In the genomic region with DNA sequence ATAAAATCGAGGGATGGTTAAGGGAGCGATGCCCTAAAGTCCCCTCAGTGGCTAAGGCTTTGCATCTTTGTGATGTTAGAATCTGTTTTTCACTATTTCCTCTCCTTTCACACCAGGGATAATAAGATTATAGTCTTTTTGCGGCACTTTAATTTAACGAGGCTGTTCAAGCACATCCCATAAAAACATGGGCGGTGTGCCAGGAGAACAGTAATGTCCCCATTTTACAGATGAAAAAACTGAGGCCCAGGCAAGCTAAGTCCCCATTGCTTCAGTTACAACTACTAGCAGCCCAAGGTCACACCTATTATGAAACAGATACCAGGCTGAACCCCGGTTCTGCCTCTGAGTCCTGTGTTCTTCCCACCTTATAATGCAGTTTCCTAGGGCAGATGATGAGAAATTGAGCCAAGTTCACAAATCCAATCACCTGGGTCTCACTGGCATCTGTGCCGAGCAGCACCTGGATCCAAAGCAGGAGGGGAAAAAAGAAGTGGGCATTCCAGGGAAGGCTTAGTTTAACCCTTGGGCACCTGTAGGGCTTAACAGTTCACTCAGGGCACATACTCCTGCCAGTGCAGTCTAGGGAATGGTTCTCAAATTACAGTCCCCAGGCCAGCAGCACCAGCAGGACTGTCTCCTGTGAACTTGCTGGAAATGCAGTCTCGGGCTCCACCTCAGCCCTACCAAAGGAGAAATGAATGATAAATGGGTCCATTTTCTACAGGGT, we compare ENCODE assay signal across 22 cellular contexts.
DNase-seq lines count a peak whose midpoint lies in the region; ATAC-seq and TF ChIP-seq lines count a peak whose summit lies in the region.
"Had no signal": no experiment of that assay in that cellular context is flagged by ENCODE, and none has a peak within 500 bp of the region (broad histone marks: within the 10 kb centered on the region; RNA-seq: fewer than 3 reads in every experiment).

No MANE protein-coding gene starts in this region.

- H3K9me3 Mint-ChIP-seq in WTC11 (peaks cover 7% of the 10 kb centered on the region), mesothelial cell of epicardium (peaks cover 4% of the 10 kb centered on the region)
- no peaks in the 10 kb centered on the region for H3K9me3 Mint-ChIP-seq in stimulated activated effector memory CD8-positive, alpha-beta T cell treated with anti-CD3 and anti-CD28 coated beads, Interleukin-12 subunit alpha, Interleukin-12 subunit beta, amount 100 ng/mL, for 72 hours
- H3K9me3 Mint-ChIP-seq: activated naive CD4-positive, alpha-beta T cell treated with anti-CD3 and anti-CD28 coated beads, Interleukin-2, amount 50 U/mL, for 24 hours; activated T-helper 1 cell treated with anti-CD3 and anti-CD28 coated beads, Interleukin-12 subunit alpha, Interleukin-12 subunit beta, Interleukin-2, Interleukin-4 antibody, amounts not matched to agents 30 ng/mL and 10 ng/mL and 1 ng/mL, durations not matched to agents 14 hours and 24 hours and 36 hours; CD8-positive, alpha-beta T cell had no signal

- DNase-seq in COLO668 (lab: John Stamatoyannopoulos, UW; ENCODE audit: unreplicated experiment), result peak; percentile 23
- peak; percentile 52 for DNase-seq in H7
- DNase-seq in WTC11 (ENCODE audit: low spot score), result no peak
- DNase-seq in mesothelial cell of epicardium (ENCODE audit: low spot score in 2 of 2, unreplicated experiment in 2 of 2), result no peak
- no peak for DNase-seq in NOMO-1 treated with DMSO at 0.1 percent for 48 hours (lab: John Stamatoyannopoulos, UW; ENCODE audit: unreplicated experiment)
- no peak for DNase-seq in stimulated activated effector memory CD8-positive, alpha-beta T cell treated with anti-CD3 and anti-CD28 coated beads, Interleukin-12 subunit alpha, Interleukin-12 subunit beta, amount 100 ng/mL, for 72 hours (ENCODE audit: low spot score in 2 of 2)
- DNase-seq: AML-193; CD8-positive, alpha-beta T cell; cortex of kidney; DMS53; esophagus squamous epithelium; GOT3; NCI-H2081; NCI-H524 treated with DMSO at 0.1 percent for 48 hours; upper lobe of right lung had no signal

- no peak for TF ChIP-seq CTCF in WTC11 (IDR thresholded peaks at IDR 0.05)
- no peak for TF ChIP-seq CTCF in mesothelial cell of epicardium (IDR thresholded peaks at IDR 0.05; ENCODE audit: unreplicated experiment)

- H3K27ac Mint-ChIP-seq in WTC11, result peak overlapping the region; percentile 89
- H3K27ac Mint-ChIP-seq in mesothelial cell of epicardium, result peak overlapping the region; percentile 67
- H3K27ac Mint-ChIP-seq in stimulated activated effector memory CD8-positive, alpha-beta T cell treated with anti-CD3 and anti-CD28 coated beads, Interleukin-12 subunit alpha, Interleukin-12 subunit beta, amount 100 ng/mL, for 72 hours, result no peak overlapping the region
- H3K27ac Mint-ChIP-seq: activated naive CD4-positive, alpha-beta T cell treated with anti-CD3 and anti-CD28 coated beads, Interleukin-2, amount 50 U/mL, for 24 hours; activated T-helper 1 cell treated with anti-CD3 and anti-CD28 coated beads, Interleukin-12 subunit alpha, Interleukin-12 subunit beta, Interleukin-2, Interleukin-4 antibody, amounts not matched to agents 30 ng/mL and 10 ng/mL and 1 ng/mL, durations not matched to agents 14 hours and 24 hours and 36 hours; CD8-positive, alpha-beta T cell had no signal

- H3K36me3 ChIP-seq in H7 (replicated peaks; ENCODE audit: control insufficient read depth, insufficient read depth, low read length), result no peaks in the 10 kb centered on the region
- H3K36me3 ChIP-seq: esophagus squamous epithelium, gastroesophageal sphincter, prostate gland, upper lobe of right lung had no signal

- H3K4me3 ChIP-seq in H7 (ENCODE audit: insufficient read depth, low read depth, low read length), result no peak overlapping the region
- H3K4me3 ChIP-seq: esophagus squamous epithelium, gastroesophageal sphincter, prostate gland, skin epidermis, upper lobe of right lung had no signal

- H3K4me3 Mint-ChIP-seq in WTC11, result peak overlapping the region; percentile 42
- H3K4me3 Mint-ChIP-seq in mesothelial cell of epicardium, result no peak overlapping the region
- H3K4me3 Mint-ChIP-seq in stimulated activated effector memory CD8-positive, alpha-beta T cell treated with anti-CD3 and anti-CD28 coated beads, Interleukin-12 subunit alpha, Interleukin-12 subunit beta, amount 100 ng/mL, for 72 hours, result no peak overlapping the region
- H3K4me3 Mint-ChIP-seq: activated naive CD4-positive, alpha-beta T cell treated with anti-CD3 and anti-CD28 coated beads, Interleukin-2, amount 50 U/mL, for 24 hours; activated T-helper 1 cell treated with anti-CD3 and anti-CD28 coated beads, Interleukin-12 subunit alpha, Interleukin-12 subunit beta, Interleukin-2, Interleukin-4 antibody, amounts not matched to agents 30 ng/mL and 10 ng/mL and 1 ng/mL, durations not matched to agents 14 hours and 24 hours and 36 hours; CD8-positive, alpha-beta T cell had no signal

- no peaks in the 10 kb centered on the region for H3K27me3 ChIP-seq in H7 (ENCODE audit: control insufficient read depth, insufficient read depth, low read length)

- CTCF ChIA-PET in WTC11 (lab: Charles Lee), result interaction anchor here (2.3 kb wide), 1 partner anchor 34 kb away, joined by 8 read pairs; no protein-coding TSS in a partner anchor

- ATAC-seq in WTC11 (peak; percentile 44), GM18867 (IDR thresholded peaks at IDR 0.05; ENCODE audit: unreplicated experiment) (no peak), HG03439 (IDR thresholded peaks at IDR 0.05; ENCODE audit: unreplicated experiment) (no peak)
- ATAC-seq in stimulated activated effector memory CD8-positive, alpha-beta T cell treated with anti-CD3 and anti-CD28 coated beads, Interleukin-12 subunit alpha, Interleukin-12 subunit beta, amount 100 ng/mL, for 72 hours, result no peak
- ATAC-seq: CD8-positive, alpha-beta T cell; gastroesophageal sphincter; upper lobe of right lung had no signal

- H3K36me3 Mint-ChIP-seq in WTC11 (0 out of 2 replicates have a peak, but pooled peaks cover 3% of the 10 kb centered on the region), mesothelial cell of epicardium (no peaks in the 10 kb centered on the region)
- H3K36me3 Mint-ChIP-seq in stimulated activated effector memory CD8-positive, alpha-beta T cell treated with anti-CD3 and anti-CD28 coated beads, Interleukin-12 subunit alpha, Interleukin-12 subunit beta, amount 100 ng/mL, for 72 hours, result no peaks in the 10 kb centered on the region
- H3K36me3 Mint-ChIP-seq: activated naive CD4-positive, alpha-beta T cell treated with anti-CD3 and anti-CD28 coated beads, Interleukin-2, amount 50 U/mL, for 24 hours; CD8-positive, alpha-beta T cell had no signal

- no peaks in the 10 kb centered on the region; the same call in 1 of the 2 replicates for H3K27me3 Mint-ChIP-seq in WTC11 (ENCODE audit: low read depth)
- H3K27me3 Mint-ChIP-seq in mesothelial cell of epicardium (ENCODE audit: low read depth), result peaks cover 12% of the 10 kb centered on the region

- POLR2A ChIA-PET in WTC11 (lab: Charles Lee), result no interaction called here

- H3K4me1 Mint-ChIP-seq in WTC11, result peaks cover 67% of the 10 kb centered on the region
- H3K4me1 Mint-ChIP-seq in mesothelial cell of epicardium, result peaks cover 42% of the 10 kb centered on the region
- no peaks in the 10 kb centered on the region for H3K4me1 Mint-ChIP-seq in stimulated activated effector memory CD8-positive, alpha-beta T cell treated with anti-CD3 and anti-CD28 coated beads, Interleukin-12 subunit alpha, Interleukin-12 subunit beta, amount 100 ng/mL, for 72 hours
- H3K4me1 Mint-ChIP-seq: activated naive CD4-positive, alpha-beta T cell treated with anti-CD3 and anti-CD28 coated beads, Interleukin-2, amount 50 U/mL, for 24 hours had no signal

TF ChIP-seq in WTC11, 78 proteins besides CTCF, POLR2A, EP300 and RAD21:
- TF ChIP-seq ZNF416 (CRISPR knock-in tag; IDR thresholded peaks at IDR 0.05), result no peak
- TF ChIP-seq ELF4 (CRISPR knock-in tag; IDR thresholded peaks at IDR 0.05; ENCODE audit: low read depth), result no peak
- TF ChIP-seq SP1 (CRISPR knock-in tag; conservative IDR thresholded peaks at IDR 0.05), result no peak
- no peak for TF ChIP-seq ZNF232 (CRISPR knock-in tag; IDR thresholded peaks at IDR 0.05)
- TF ChIP-seq, protein P1, sequence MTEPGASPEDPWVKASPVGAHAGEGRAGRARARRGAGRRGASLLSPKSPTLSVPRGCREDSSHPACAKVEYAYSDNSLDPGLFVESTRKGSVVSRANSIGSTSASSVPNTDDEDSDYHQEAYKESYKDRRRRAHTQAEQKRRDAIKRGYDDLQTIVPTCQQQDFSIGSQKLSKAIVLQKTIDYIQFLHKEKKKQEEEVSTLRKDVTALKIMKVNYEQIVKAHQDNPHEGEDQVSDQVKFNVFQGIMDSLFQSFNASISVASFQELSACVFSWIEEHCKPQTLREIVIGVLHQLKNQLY (CRISPR knock-in tag; IDR thresholded peaks at IDR 0.05), result no peak

Comparison
In these comparisons a context has a peak if more than half of its experiments do, and no peak if none do; other contexts are left out.
1. DNase-seq: peak in COLO668 (single experiment) and H7 (single experiment); none in WTC11 (single experiment), mesothelial cell of epicardium (0 of 2), NOMO-1 treated with DMSO at 0.1 percent for 48 hours (single experiment) and stimulated activated effector memory CD8-positive, alpha-beta T cell treated with anti-CD3 and anti-CD28 coated beads, Interleukin-12 subunit alpha, Interleukin-12 subunit beta, amount 100 ng/mL, for 72 hours (0 of 2).